8 cellular contexts compared by ENCODE assay signal in the genomic region with DNA sequence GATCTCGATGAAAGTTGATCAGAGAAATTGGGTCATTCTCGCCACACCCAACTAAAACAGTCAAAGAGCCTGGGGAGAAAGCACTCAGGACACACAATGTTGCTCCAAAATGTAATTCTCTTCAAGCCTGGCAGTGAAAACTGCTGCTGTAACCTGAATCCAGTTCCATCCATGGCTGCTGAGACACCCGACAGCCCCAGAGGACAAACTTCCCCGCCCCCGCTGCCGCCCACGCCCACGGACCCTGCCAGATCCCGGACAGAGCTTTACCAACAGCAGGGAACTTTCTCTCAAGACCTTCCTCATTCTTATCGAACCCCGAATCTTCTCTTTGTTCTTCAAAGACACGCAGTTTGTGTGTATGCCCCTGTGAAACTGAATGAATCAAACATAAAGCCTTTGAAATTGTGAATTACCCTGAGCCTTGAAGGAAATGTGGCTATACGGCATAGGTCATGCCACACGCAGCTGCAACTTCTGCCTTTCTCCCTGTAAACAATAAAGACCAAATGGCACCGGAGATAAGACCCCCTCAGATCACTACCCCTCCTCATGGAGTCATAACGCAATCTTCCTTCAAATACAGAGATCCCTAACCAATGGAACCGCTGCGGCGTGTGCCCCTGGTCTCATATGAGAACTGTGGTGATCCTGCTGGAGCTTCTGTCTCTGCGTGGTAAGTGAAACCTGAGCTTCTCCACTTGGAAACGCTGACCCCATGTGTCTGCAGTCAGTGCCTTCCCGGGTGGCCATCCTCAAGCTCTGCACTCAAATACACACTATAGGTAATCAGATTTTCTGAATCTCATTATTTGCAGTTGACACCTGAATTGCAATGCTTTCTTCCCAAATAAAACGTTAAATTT. TPM values are rescaled to one million over a fixed set of nuclear protein-coding genes. Genes with fewer than 3 reads are reported as not detected.
DNase-seq lines count a peak whose midpoint lies in the region; ATAC-seq and TF ChIP-seq lines count a peak whose summit lies in the region.

No MANE protein-coding gene starts in this region.

- intact Hi-C loops in activated CD4-positive, alpha-beta memory T cell treated with anti-CD3 and anti-CD28 coated beads for 36 hours (cut with micrococcal nuclease) = no loop called here

- H3K27me3 Mint-ChIP-seq in activated CD4-positive, alpha-beta memory T cell treated with anti-CD3 and anti-CD28 coated beads for 36 hours = peaks cover 33% of the 10 kb centered on the region

- peaks cover 3% of the 10 kb centered on the region; the same call in 1 of the 2 replicates for H3K27me3 ChIP-seq in BJ (ENCODE audit: control insufficient read depth, insufficient read depth, low read length)

- no peak for ATAC-seq in GM18868 (IDR thresholded peaks at IDR 0.05; ENCODE audit: unreplicated experiment)
- ATAC-seq in GM21447 (IDR thresholded peaks at IDR 0.05; ENCODE audit: unreplicated experiment) = no peak
- ATAC-seq in HG03108 (IDR thresholded peaks at IDR 0.05; ENCODE audit: unreplicated experiment) = no peak

- H3K36me3 Mint-ChIP-seq in activated CD4-positive, alpha-beta memory T cell treated with anti-CD3 and anti-CD28 coated beads for 36 hours = peaks cover 6% of the 10 kb centered on the region

- DNase-seq in BJ (ENCODE audit: low read depth) (no peak), HT1080 (ENCODE audit: low read depth) (peak; percentile 28), fibroblast of villous mesenchyme (ENCODE audit: low read depth) (peak; percentile 37), retinal pigment epithelial cell (ENCODE audit: low read depth) (no peak)
- DNase-seq in activated CD4-positive, alpha-beta memory T cell treated with anti-CD3 and anti-CD28 coated beads for 36 hours = peak; percentile 38

- peaks cover 2% of the 10 kb centered on the region for H3K9me3 Mint-ChIP-seq in activated CD4-positive, alpha-beta memory T cell treated with anti-CD3 and anti-CD28 coated beads for 36 hours

- H3K4me3 Mint-ChIP-seq in activated CD4-positive, alpha-beta memory T cell treated with anti-CD3 and anti-CD28 coated beads for 36 hours = peak overlapping the region; percentile 42

- POLR2A ChIA-PET in BJ (lab: Charles Lee) = no interaction called here
- POLR2A ChIA-PET in activated CD4-positive, alpha-beta memory T cell treated with anti-CD3 and anti-CD28 coated beads for 36 hours (lab: Charles Lee) = no interaction called here

- H3K27ac Mint-ChIP-seq in activated CD4-positive, alpha-beta memory T cell treated with anti-CD3 and anti-CD28 coated beads for 36 hours = no peak overlapping the region

- peaks cover 19% of the 10 kb centered on the region for H3K4me1 Mint-ChIP-seq in activated CD4-positive, alpha-beta memory T cell treated with anti-CD3 and anti-CD28 coated beads for 36 hours (ENCODE audit: low read depth)

- TF ChIP-seq CTCF in BJ (IDR thresholded peaks at IDR 0.05; ENCODE audit: insufficient read depth, low read depth, low read length) (no peak), fibroblast of villous mesenchyme (IDR thresholded peaks at IDR 0.05; ENCODE audit: insufficient read depth, low read depth, low read length) (no peak), retinal pigment epithelial cell (conservative IDR thresholded peaks at IDR 0.05; ENCODE audit: low read depth, low read length) (no peak)

- no peaks in the 10 kb centered on the region for H3K36me3 ChIP-seq in BJ (ENCODE audit: control insufficient read depth, insufficient read depth, low read length)

- H3K4me3 ChIP-seq in BJ (ENCODE audit: low read depth, low read length) = peak overlapping the region; percentile 27
- H3K4me3 ChIP-seq in fibroblast of villous mesenchyme (ENCODE audit: low read depth, low read length) = peak overlapping the region; percentile 47
- peak overlapping the region; percentile 2 for H3K4me3 ChIP-seq in retinal pigment epithelial cell (ENCODE audit: low read length)

- CTCF ChIA-PET in BJ (lab: Yijun Ruan, JAX) = interaction anchor here (0.6 to 1.4 kb wide), 3 partner anchors 10 to 213 kb away, joined by 3 to 6 read pairs (median 5); no protein-coding TSS in a partner anchor
- CTCF ChIA-PET in activated CD4-positive, alpha-beta memory T cell treated with anti-CD3 and anti-CD28 coated beads for 36 hours (lab: Charles Lee) = no interaction called here

RNA-seq across cellular contexts. Expression of gene LAMP1, which starts 4.8 kb away (rescaled TPM):
- 237 and 274 TPM in 2 replicates for polyA plus RNA-seq in BJ (2011; rRNA removed)
- 73.6 and 74.5 TPM in 2 replicates for polyA minus RNA-seq in BJ (2011; rRNA and poly(A)+ RNA removed)
- total RNA-seq in HT1080 (2014; rRNA removed; shearing (Covaris generic)) = 175 and 178 TPM in 2 replicates
- polyA plus RNA-seq in HT1080 (2015; cell fraction: cytosol; rRNA removed) = 188 and 189 TPM in 2 replicates
- polyA plus RNA-seq in HT1080 (2015; cell fraction: nucleus; rRNA removed) = 325 and 373 TPM in 2 replicates
- 10 to 100 TPM; 45.9 to 46.8 TPM for total RNA-seq in activated CD4-positive, alpha-beta memory T cell treated with anti-CD3 and anti-CD28 coated beads for 36 hours
- 101 and 110 TPM in 2 replicates for total RNA-seq in fibroblast of villous mesenchyme

Comparison
In these comparisons a context has a peak if more than half of its experiments do, and no peak if none do; other contexts are left out.
1. DNase-seq: peak in HT1080 (single experiment), activated CD4-positive, alpha-beta memory T cell treated with anti-CD3 and anti-CD28 coated beads for 36 hours (single experiment) and fibroblast of villous mesenchyme (single experiment); none in BJ (single experiment) and retinal pigment epithelial cell (single experiment).
2. Peak in every context shown above with its lines, with median percentiles within 50 percentile points of each other: H3K4me3 ChIP-seq.